Comparison of ENCODE assay signal across 12 cellular contexts in the genomic region with DNA sequence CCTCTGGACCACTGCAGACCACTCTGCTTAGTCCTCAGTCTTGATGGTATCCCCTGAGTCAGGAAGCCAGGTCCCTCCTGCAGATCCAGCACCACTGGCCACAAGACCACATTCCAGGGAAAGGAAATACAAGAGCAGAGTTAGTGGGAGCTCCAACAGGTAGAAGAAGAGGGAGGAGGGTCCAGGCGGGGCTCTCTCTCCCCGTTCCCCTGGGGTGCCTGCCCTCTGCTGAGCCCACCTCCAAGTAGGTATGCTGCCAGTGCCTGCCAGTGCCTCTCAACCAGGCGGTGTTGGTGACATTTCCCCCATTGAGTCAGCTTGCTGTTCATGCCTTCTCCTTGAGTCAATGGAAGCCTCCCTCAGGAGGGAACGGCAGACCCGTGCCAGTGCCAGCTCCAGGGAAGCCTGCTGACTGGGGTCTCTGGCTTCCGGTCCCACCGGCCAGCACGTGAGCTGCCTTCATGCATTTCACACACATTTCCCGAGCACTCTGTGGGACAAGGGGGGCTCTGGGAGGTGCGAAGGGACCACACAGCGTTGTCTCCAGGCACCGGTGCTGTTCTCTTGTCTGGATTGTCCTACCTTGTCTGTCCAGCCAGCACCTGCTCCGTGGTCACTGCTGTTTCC.
"Had no signal": no experiment of that assay in that cellular context is flagged by ENCODE, and none has a peak within 500 bp of the region (broad histone marks: within the 10 kb centered on the region; RNA-seq: fewer than 3 reads in every experiment).

No MANE protein-coding gene starts in this region.

- H3K4me3 Mint-ChIP-seq: nephron progenitor cell had no signal

- H3K27ac ChIP-seq: psoas muscle, vagina had no signal

- H3K9me3 ChIP-seq: psoas muscle, tibial artery, vagina had no signal

- DNase-seq: activated CD4-positive, alpha-beta T cell treated with anti-CD3 and anti-CD28 coated beads for 1 hour; activated CD4-positive, alpha-beta T cell treated with anti-CD3 and anti-CD28 coated beads, Interleukin-2, amount 50 U/mL, for 4 hours; activated naive CD4-positive, alpha-beta T cell treated with anti-CD3 and anti-CD28 coated beads, Interleukin-2, amount 50 U/mL, for 16 hours; hippocampal formation; mesendoderm; nephron progenitor cell; psoas muscle; stimulated activated CD4-positive, alpha-beta T cell treated with anti-CD3 and anti-CD28 coated beads, Interleukin-1b, Interleukin-23, amount 100 ng/mL, for 48 hours; T-helper 9 cell had no signal

- H3K36me3 ChIP-seq: tibial artery, vagina had no signal

- H3K27me3 ChIP-seq: tibial artery, vagina had no signal

- H3K9me3 Mint-ChIP-seq: nephron progenitor cell had no signal

- H3K4me1 ChIP-seq: psoas muscle, vagina had no signal

- ATAC-seq: esophagus mucosa, psoas muscle had no signal

- H3K27ac Mint-ChIP-seq: nephron progenitor cell had no signal

- H3K4me3 ChIP-seq: psoas muscle, vagina had no signal
